8 cellular contexts compared by ENCODE assay signal in the genomic region with DNA sequence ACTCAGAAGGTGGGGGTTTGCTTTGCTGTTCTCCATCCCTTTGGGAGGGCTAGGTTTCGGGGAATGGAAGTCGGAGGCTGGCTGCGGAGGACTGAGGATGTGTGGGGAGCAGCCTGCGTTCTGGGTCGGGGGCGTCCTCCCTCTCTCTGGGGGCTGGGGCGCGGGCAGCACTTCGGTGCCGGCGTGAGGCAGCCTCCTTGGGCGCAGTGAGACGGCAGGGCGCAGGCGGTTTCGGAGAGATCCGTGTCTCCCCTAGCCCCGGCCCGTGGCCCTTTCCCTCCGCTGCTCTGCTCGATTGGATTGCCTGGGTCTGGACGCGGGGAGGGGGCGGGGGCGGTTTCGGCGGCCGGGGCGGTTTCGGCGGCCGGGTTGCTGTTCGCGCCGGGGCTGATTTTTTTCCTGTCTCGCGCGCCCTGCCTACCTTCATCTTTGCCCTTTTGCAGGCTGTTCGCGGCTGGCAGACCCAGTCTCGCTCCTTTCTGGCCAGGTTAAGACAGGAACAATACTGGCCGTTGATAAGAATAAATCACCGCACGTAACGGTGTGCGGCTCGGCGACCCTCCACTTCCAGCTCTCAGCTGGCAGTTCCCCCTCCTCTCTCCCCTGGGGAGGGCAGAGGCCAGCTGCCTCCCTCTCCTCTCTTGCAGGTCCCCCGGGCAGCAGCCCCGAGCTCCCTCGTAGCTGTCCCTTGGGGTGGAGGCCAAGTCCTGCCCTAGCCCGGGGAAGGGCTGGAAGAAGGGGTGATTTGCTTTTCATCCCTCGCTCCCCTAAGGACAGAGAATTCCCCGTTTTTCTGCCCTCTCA. TPM values are rescaled to one million over a fixed set of nuclear protein-coding genes. Genes with fewer than 3 reads are reported as not detected.
DNase-seq lines count a peak whose midpoint lies in the region; ATAC-seq and TF ChIP-seq lines count a peak whose summit lies in the region.

No MANE protein-coding gene starts in this region.

- H3K4me3 Mint-ChIP-seq in naive thymus-derived CD4-positive, alpha-beta T cell = peak overlapping the region in 7 of 10 donors; percentile 21 to 81 (median 29)

- H2AFZ ChIP-seq in PC-9 = peak overlapping the region; percentile 85

- no peak for TF ChIP-seq CTCF in PC-9 (conservative IDR thresholded peaks at IDR 0.05)

- H3K4me1 Mint-ChIP-seq in naive thymus-derived CD4-positive, alpha-beta T cell = peaks cover 0 to 25% (median 15%) of the 10 kb centered on the region in 7 donors

- H3K27me3 ChIP-seq in PC-9 (ENCODE audit: insufficient read depth, low read depth) (no peaks in the 10 kb centered on the region), esophagus (ENCODE audit: control insufficient read depth in 1 of 2, insufficient read depth in 2 of 2, low read length in 2 of 2) (no peaks in the 10 kb centered on the region)
- peaks cover 0 to 3% of the 10 kb centered on the region in 2 donors for H3K27me3 ChIP-seq in naive thymus-derived CD4-positive, alpha-beta T cell (ENCODE audit: control insufficient read depth in 2 of 2, insufficient read depth in 2 of 2, low read length in 2 of 2)

- H3K9me2 ChIP-seq in PC-9 (ENCODE audit: insufficient read depth) = no peaks in the 10 kb centered on the region

- DNase-seq in PC-9 = no peak
- peak in 1 of 9 donors; percentile 24 for DNase-seq in naive thymus-derived CD4-positive, alpha-beta T cell

- WGBS in esophagus, 2 donors = 1 to 2% methylated on average over 31 to 54 of the region's 54 CpGs

- 0 out of 2 replicates have a peak, but pooled peaks cover 5% of the 10 kb centered on the region for H3K79me2 ChIP-seq in PC-9 (ENCODE audit: low read depth)

- H3K4me3 ChIP-seq in PC-9 (peak overlapping the region; percentile 74), esophagus (ENCODE audit: low read depth in 1 of 2, low read length in 2 of 2) (peak overlapping the region; percentile 56 to 62)
- no peak overlapping the region for H3K4me3 ChIP-seq in naive thymus-derived CD4-positive, alpha-beta T cell (ENCODE audit: low read length)

- no peak overlapping the region for H3K27ac ChIP-seq in PC-9
- peak overlapping the region; percentile 29 to 91 for H3K27ac ChIP-seq in esophagus (ENCODE audit: low read depth in 2 of 2, low read length in 1 of 2)
- H3K27ac ChIP-seq in naive thymus-derived CD4-positive, alpha-beta T cell (ENCODE audit: low read depth, low read length) = no peak overlapping the region

- no peaks in the 10 kb centered on the region for H3K36me3 Mint-ChIP-seq in naive thymus-derived CD4-positive, alpha-beta T cell

- H3K27me3 Mint-ChIP-seq in naive thymus-derived CD4-positive, alpha-beta T cell = peaks cover 57 to 77% (median 68%) of the 10 kb centered on the region in 5 donors

- no peaks in the 10 kb centered on the region for H3K9me3 ChIP-seq in ES-I3 (ENCODE audit: control insufficient read depth, insufficient read depth, low read length)
- no peaks in the 10 kb centered on the region for H3K9me3 ChIP-seq in PC-9 (ENCODE audit: insufficient read depth, low read depth)
- H3K9me3 ChIP-seq in esophagus (ENCODE audit: control insufficient read depth in 2 of 2, insufficient read depth in 1 of 2, low read depth in 1 of 2, low read length in 1 of 2) = peaks cover 0 to 3% of the 10 kb centered on the region in 2 donors
- no peaks in the 10 kb centered on the region for H3K9me3 ChIP-seq in naive thymus-derived CD4-positive, alpha-beta T cell (ENCODE audit: control insufficient read depth in 2 of 3, low read length in 3 of 3)

- peaks cover 0 to 10% (median 5%) of the 10 kb centered on the region in 11 donors for H3K9me3 Mint-ChIP-seq in naive thymus-derived CD4-positive, alpha-beta T cell

- CTCF ChIA-PET in PC-9 (lab: Charles Lee) = interaction anchor here (0.6 kb wide), 1 partner anchor 397 kb away, joined by 4 read pairs; no protein-coding TSS in a partner anchor
- CTCF ChIA-PET in naive thymus-derived CD4-positive, alpha-beta T cell (lab: Charles Lee) = no interaction called here

- intact Hi-C loops in PC-9 (cut with micrococcal nuclease; ENCODE audit: unreplicated experiment) = loop anchor here (5.0 kb wide), 2 partner anchors 94 to 569 kb away; no protein-coding TSS in a partner anchor
- intact Hi-C loops in naive thymus-derived CD4-positive, alpha-beta T cell (cut with micrococcal nuclease) = no loop called here

- POLR2A ChIA-PET in PC-9 (lab: Charles Lee; ENCODE audit: unreplicated experiment) = no interaction called here
- POLR2A ChIA-PET in naive thymus-derived CD4-positive, alpha-beta T cell (lab: Charles Lee) = no interaction called here

- H3K4me2 ChIP-seq in PC-9 = peak overlapping the region; percentile 84

- H3F3A ChIP-seq in PC-9 (ENCODE audit: insufficient read depth, low read depth) = no peaks in the 10 kb centered on the region

- TSS peak; percentile 11 for BruUV-seq in PC-9 (replicated peaks; lab: Mats Ljungman, UMichigan)

- H3K27ac Mint-ChIP-seq in naive thymus-derived CD4-positive, alpha-beta T cell = no peak overlapping the region

- no peaks in the 10 kb centered on the region for H4K20me1 ChIP-seq in PC-9 (ENCODE audit: insufficient read depth)

- peak overlapping the region; percentile 100 for H3K9ac ChIP-seq in ES-I3 (ENCODE audit: low read depth, low read length)

- ATAC-seq in naive thymus-derived CD4-positive, alpha-beta T cell = no peak
- ATAC-seq in GM18867 (IDR thresholded peaks at IDR 0.05; ENCODE audit: unreplicated experiment) = no peak
- no peak for ATAC-seq in HG02973 (IDR thresholded peaks at IDR 0.05; ENCODE audit: unreplicated experiment)
- ATAC-seq in HG02571 (IDR thresholded peaks at IDR 0.05; ENCODE audit: unreplicated experiment) = no peak
- ATAC-seq in HG02981 (IDR thresholded peaks at IDR 0.05; ENCODE audit: unreplicated experiment) = no peak

- no peaks in the 10 kb centered on the region for H3K36me3 ChIP-seq in ES-I3 (ENCODE audit: insufficient read depth, low read length)
- H3K36me3 ChIP-seq in PC-9 (ENCODE audit: low read depth) = no peaks in the 10 kb centered on the region
- no peaks in the 10 kb centered on the region for H3K36me3 ChIP-seq in esophagus (ENCODE audit: control insufficient read depth in 2 of 2, insufficient read depth in 2 of 2, low read length in 1 of 2)
- no peaks in the 10 kb centered on the region for H3K36me3 ChIP-seq in naive thymus-derived CD4-positive, alpha-beta T cell (ENCODE audit: control insufficient read depth in 2 of 3, insufficient read depth in 3 of 3, low read length in 3 of 3)

- peaks cover 11% of the 10 kb centered on the region for H3K4me1 ChIP-seq in ES-I3 (ENCODE audit: insufficient read depth, low read length)
- no peaks in the 10 kb centered on the region for H3K4me1 ChIP-seq in PC-9 (replicated peaks; ENCODE audit: insufficient read depth)
- H3K4me1 ChIP-seq in esophagus (ENCODE audit: control insufficient read depth in 2 of 2, insufficient read depth in 2 of 2, low read length in 1 of 2) = peaks cover 10 to 11% of the 10 kb centered on the region in 2 donors
- H3K4me1 ChIP-seq in naive thymus-derived CD4-positive, alpha-beta T cell (ENCODE audit: control insufficient read depth in 2 of 2, insufficient read depth in 2 of 2, low read length in 2 of 2) = no peaks in the 10 kb centered on the region

RNA-seq across cellular contexts. Expression of gene PTPRG, which starts 1.6 kb away (rescaled TPM):
- total RNA-seq in PC-9 (2021) = 22.0 and 32.9 TPM in 2 replicates
- polyA plus RNA-seq in esophagus = 1 to 10 TPM; 1.1 to 1.6 TPM
- total RNA-seq in naive thymus-derived CD4-positive, alpha-beta T cell = 1 to 10 TPM in 1 of 5 experiments, under 1 TPM in 1, not detected in 3; 0.17 to 1.7 TPM
- polyA plus RNA-seq in naive thymus-derived CD4-positive, alpha-beta T cell = not detected

Comparison
In these comparisons a context has a peak if more than half of its experiments do, and no peak if none do; other contexts are left out.
1. H3K27ac ChIP-seq: peak in esophagus (2 of 2); none in PC-9 (single experiment) and naive thymus-derived CD4-positive, alpha-beta T cell (single experiment).